Comparison of ENCODE assay signal across 8 cellular contexts in the genomic region with DNA sequence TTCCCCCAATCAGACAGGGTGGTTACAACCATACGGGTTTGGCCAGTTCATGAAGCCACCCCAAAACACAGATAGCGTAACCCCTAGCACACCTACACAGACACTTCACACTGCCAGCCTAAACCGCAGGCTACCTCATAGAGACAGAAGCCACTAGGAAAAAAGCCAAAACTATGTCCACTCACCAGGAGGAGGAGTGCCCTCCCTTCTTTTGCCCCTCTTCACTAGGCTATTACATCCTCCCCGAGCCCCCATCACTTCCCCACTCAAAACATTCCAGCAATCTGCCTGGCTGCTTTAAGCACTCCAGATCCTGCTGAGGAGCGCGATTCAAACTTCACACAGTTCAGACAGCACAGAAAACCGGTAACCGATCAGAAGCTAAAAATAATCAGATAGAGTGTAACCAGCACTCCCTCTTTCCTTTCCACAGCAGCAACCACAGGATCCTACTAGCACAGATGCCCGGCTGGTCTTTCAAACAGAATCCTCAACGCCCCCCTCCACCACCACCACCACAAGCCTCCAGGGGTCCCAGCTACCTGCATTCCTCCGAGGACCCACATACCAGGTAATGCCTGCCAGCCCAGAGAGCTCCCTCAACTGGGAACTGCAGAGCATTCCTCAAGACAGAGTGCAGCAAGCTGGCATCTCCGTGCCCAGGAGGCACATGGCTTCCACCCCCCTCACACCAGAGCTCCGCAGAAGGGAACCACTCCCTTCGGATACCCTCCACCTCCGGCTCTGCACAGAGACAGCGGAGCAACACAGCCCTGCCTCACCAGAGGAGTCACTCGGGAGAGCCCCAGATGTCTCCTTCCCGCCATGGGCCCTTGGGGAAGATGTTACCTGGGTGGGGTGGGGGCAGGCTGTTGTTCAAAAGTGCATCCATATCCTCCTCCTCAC. TPM values are rescaled to one million over a fixed set of nuclear protein-coding genes. Genes with fewer than 3 reads are reported as not detected.
DNase-seq lines count a peak whose midpoint lies in the region; ATAC-seq and TF ChIP-seq lines count a peak whose summit lies in the region.

No MANE protein-coding gene starts in this region.

- peak overlapping the region; percentile 96 for H3K4me2 ChIP-seq in HCT116 (ENCODE audit: low read length)

- H3K9me2 ChIP-seq in HCT116 (ENCODE audit: insufficient read depth): no peaks in the 10 kb centered on the region

- ATAC-seq in HCT116: no peak; the same call in 1 of the 2 replicates
- peak; percentile 46 for ATAC-seq in activated CD4-positive, alpha-beta T cell treated with anti-CD3 and anti-CD28 coated beads for 36 hours
- no peak for ATAC-seq in HG02588 (IDR thresholded peaks at IDR 0.05; ENCODE audit: unreplicated experiment)

- no peaks in the 10 kb centered on the region for H3K27me3 ChIP-seq in A673 (replicated peaks; ENCODE audit: insufficient read depth, low read depth, low read length, poor library complexity)
- no peaks in the 10 kb centered on the region for H3K27me3 ChIP-seq in HCT116 (ENCODE audit: insufficient read depth, low read length)
- no peaks in the 10 kb centered on the region for H3K27me3 ChIP-seq in endodermal cell (ENCODE audit: control insufficient read depth, insufficient read depth, low read length, poor library complexity, severe bottlenecking)
- no peaks in the 10 kb centered on the region for H3K27me3 ChIP-seq in mucosa of stomach (ENCODE audit: control insufficient read depth, insufficient read depth, low read length)
- no peaks in the 10 kb centered on the region for H3K27me3 ChIP-seq in uterus

- POLR2A ChIA-PET in A673 (lab: Charles Lee; ENCODE audit: low non-redundant PET): no interaction called here
- POLR2A ChIA-PET in HCT116 (lab: Charles Lee): no interaction called here
- POLR2A ChIA-PET in activated CD4-positive, alpha-beta T cell treated with anti-CD3 and anti-CD28 coated beads for 36 hours (lab: Charles Lee): interaction anchor here (1.0 to 2.0 kb wide), 5 partner anchors 8 to 83 kb away, joined by 4 to 9 read pairs (median 6); a partner anchor contains a TSS

- H3K36me3 ChIP-seq in A673 (ENCODE audit: insufficient read depth, low read length, poor library complexity, severe bottlenecking) (peaks cover 25% of the 10 kb centered on the region), HCT116 (ENCODE audit: control insufficient read depth in 1 of 2, insufficient read depth in 2 of 2, low read length in 2 of 2) (peaks cover 28 to 43% of the 10 kb centered on the region in 2 experiments), endodermal cell (ENCODE audit: control insufficient read depth, insufficient read depth, low read length) (peaks cover 47% of the 10 kb centered on the region), mucosa of stomach (ENCODE audit: control insufficient read depth, insufficient read depth, low read length) (peaks cover 7% of the 10 kb centered on the region), uterus (no peaks in the 10 kb centered on the region)

- H3K27ac ChIP-seq in A673 (ENCODE audit: low read depth, low read length, poor library complexity, severe bottlenecking): peak overlapping the region; percentile 90
- H3K27ac ChIP-seq in HCT116 (ENCODE audit: low read depth, low read length): peak overlapping the region; percentile 88
- H3K27ac ChIP-seq in endodermal cell (ENCODE audit: low read depth, low read length): peak overlapping the region; percentile 19
- peak overlapping the region; percentile 98 to 100 for H3K27ac ChIP-seq in uterus

- no peak overlapping the region for H3K4me3 Mint-ChIP-seq in activated CD4-positive, alpha-beta T cell treated with anti-CD3 and anti-CD28 coated beads for 36 hours
- H3K4me3 Mint-ChIP-seq in endodermal cell: no peak overlapping the region

- H3K9me3 ChIP-seq in A673 (ENCODE audit: low read depth, low read length, poor library complexity, severe bottlenecking) (no peaks in the 10 kb centered on the region), HCT116 (ENCODE audit: control insufficient read depth in 1 of 2, insufficient read depth in 1 of 2, low read depth in 1 of 2, low read length in 2 of 2) (no peaks in the 10 kb centered on the region), endodermal cell (ENCODE audit: control insufficient read depth, low read length) (no peaks in the 10 kb centered on the region), mucosa of stomach (ENCODE audit: control insufficient read depth, low read length) (no peaks in the 10 kb centered on the region), uterus (no peaks in the 10 kb centered on the region)

- H4K20me1 ChIP-seq in HCT116 (ENCODE audit: insufficient read depth): no peaks in the 10 kb centered on the region; the same call in 1 of the 2 replicates

- H3K27me3 Mint-ChIP-seq in activated CD4-positive, alpha-beta T cell treated with anti-CD3 and anti-CD28 coated beads for 36 hours: no peaks in the 10 kb centered on the region
- no peaks in the 10 kb centered on the region for H3K27me3 Mint-ChIP-seq in endodermal cell (ENCODE audit: insufficient read depth)

- peak overlapping the region; percentile 95 for H3K27ac Mint-ChIP-seq in activated CD4-positive, alpha-beta T cell treated with anti-CD3 and anti-CD28 coated beads for 36 hours
- peak overlapping the region; percentile 85 for H3K27ac Mint-ChIP-seq in endodermal cell

- BruUV-seq in A673 (replicated peaks; lab: Mats Ljungman, UMichigan) (TSS peak; percentile 26), HCT116 (replicated peaks; lab: Mats Ljungman, UMichigan) (TSS peak; percentile 41)

- H3K9ac ChIP-seq in HCT116 (ENCODE audit: low read length) (peak overlapping the region; percentile 83), endodermal cell (ENCODE audit: extremely low read depth, low read length, poor library complexity, severe bottlenecking) (peak overlapping the region; percentile 58), mucosa of stomach (ENCODE audit: low read length) (peak overlapping the region; percentile 71)

- peak overlapping the region; percentile 87 for H3K4me3 ChIP-seq in A673 (ENCODE audit: low read depth, low read length, poor library complexity, severe bottlenecking)
- peak overlapping the region; percentile 87 to 89 for H3K4me3 ChIP-seq in HCT116 (replicated peaks in 1 of 2; ENCODE audit: low read depth in 1 of 2, low read length in 2 of 2)
- peak overlapping the region; percentile 91 for H3K4me3 ChIP-seq in endodermal cell (ENCODE audit: low read length)
- peak overlapping the region; percentile 37 for H3K4me3 ChIP-seq in mucosa of stomach (ENCODE audit: low read length)
- peak overlapping the region; percentile 99 to 100 for H3K4me3 ChIP-seq in uterus

- peaks cover 44% of the 10 kb centered on the region for H3K4me1 Mint-ChIP-seq in activated CD4-positive, alpha-beta T cell treated with anti-CD3 and anti-CD28 coated beads for 36 hours
- H3K4me1 Mint-ChIP-seq in endodermal cell: peaks cover 30% of the 10 kb centered on the region

- intact Hi-C loops in A673 (cut with micrococcal nuclease; ENCODE audit: unreplicated experiment): loop anchor here (2.0 kb wide), 1 partner anchor 83 kb away; a partner anchor contains a TSS
- intact Hi-C loops in HCT116 (cut with micrococcal nuclease): loop anchor here (2.0 to 5.0 kb wide), 3 partner anchors 38 to 247 kb away; a partner anchor contains a TSS
- intact Hi-C loops in activated CD4-positive, alpha-beta T cell treated with anti-CD3 and anti-CD28 coated beads for 36 hours (cut with DNase I, micrococcal nuclease): loop anchor here (2.0 to 5.0 kb wide), 9 partner anchors 31 to 412 kb away; a partner anchor contains a TSS
- intact Hi-C loops in uterus (cut with DNase I; ENCODE audit: low total_unique reads): no loop called here

- TF ChIP-seq RAD21 in HCT116 (IDR thresholded peaks at IDR 0.05; ENCODE audit: low read depth): no peak

- TF ChIP-seq POLR2A in HCT116 (IDR thresholded peaks at IDR 0.05; ENCODE audit: borderline replicate concordance, extremely low read depth, insufficient read depth, insufficient read length) (no peak), uterus (IDR thresholded peaks at IDR 0.05) (no peak)

- H3K9me3 Mint-ChIP-seq in activated CD4-positive, alpha-beta T cell treated with anti-CD3 and anti-CD28 coated beads for 36 hours (ENCODE audit: low read depth): no peaks in the 10 kb centered on the region
- H3K9me3 Mint-ChIP-seq in endodermal cell: no peaks in the 10 kb centered on the region

- no peak overlapping the region for H2AFZ ChIP-seq in HCT116 (ENCODE audit: low read depth, low read length, poor library complexity, severe bottlenecking)

- 16 to 28% methylated on average over 8 to 14 of the region's 18 CpGs for WGBS in endodermal cell (ENCODE audit: insufficient coverage in 1 of 2, insufficient read length in 1 of 2), 2 experiments

- CTCF ChIA-PET in A673 (lab: Charles Lee): interaction anchor here (0.7 kb wide), 1 partner anchor 41 kb away, joined by 4 read pairs; no protein-coding TSS in a partner anchor
- CTCF ChIA-PET in HCT116 (lab: Charles Lee): no interaction called here
- CTCF ChIA-PET in activated CD4-positive, alpha-beta T cell treated with anti-CD3 and anti-CD28 coated beads for 36 hours (lab: Charles Lee): interaction anchor here (0.6 to 3.2 kb wide), 6 partner anchors 18 to 539 kb away, joined by 3 to 10 read pairs (median 4); no protein-coding TSS in a partner anchor

- TF ChIP-seq CTCF in A673 (conservative IDR thresholded peaks at IDR 0.05; ENCODE audit: low read depth, low read length) (no peak), HCT116 (IDR thresholded peaks at IDR 0.05 in 2 of 3, conservative IDR thresholded peaks at IDR 0.05 in 1 of 3; ENCODE audit: borderline replicate concordance in 1 of 3, insufficient read depth in 1 of 3, low read depth in 2 of 3, low read length in 2 of 3) (no peak), endodermal cell (conservative IDR thresholded peaks at IDR 0.05) (peak; percentile 50), uterus (IDR thresholded peaks at IDR 0.05) (no peak)

- RAD21 ChIA-PET in HCT116 (lab: Charles Lee; ENCODE audit: low non-redundant PET in 1 of 2, low total read pairs in 2 of 2, uncharacterized antibody in 2 of 2, unreplicated experiment in 2 of 2): no interaction called here

- H3K79me2 ChIP-seq in HCT116 (ENCODE audit: insufficient read depth, low read length): peaks cover 60% of the 10 kb centered on the region

- H3K4me1 ChIP-seq in A673 (ENCODE audit: insufficient read depth, low read length, poor library complexity, severe bottlenecking): peaks cover 44% of the 10 kb centered on the region
- peaks cover 27 to 41% of the 10 kb centered on the region in 2 experiments for H3K4me1 ChIP-seq in HCT116 (ENCODE audit: control insufficient read depth in 1 of 2, insufficient read depth in 2 of 2, low read length in 2 of 2)
- peaks cover 4% of the 10 kb centered on the region for H3K4me1 ChIP-seq in endodermal cell (ENCODE audit: control insufficient read depth, insufficient read depth, low read length)
- peaks cover 40% of the 10 kb centered on the region for H3K4me1 ChIP-seq in mucosa of stomach (ENCODE audit: control insufficient read depth, insufficient read depth, low read length)
- H3K4me1 ChIP-seq in uterus: peaks cover 9 to 14% of the 10 kb centered on the region in 2 donors

- peak; percentile 36 for DNase-seq in A673 (ENCODE audit: low spot score)
- no peak for DNase-seq in HCT116 (ENCODE audit: low read depth, low spot score)
- DNase-seq in activated CD4-positive, alpha-beta T cell treated with anti-CD3 and anti-CD28 coated beads for 36 hours: peak; percentile 74
- peak; percentile 85 for DNase-seq in endodermal cell
- DNase-seq in uterus: peak in 1 of 2 donors; percentile 21
- no peak for DNase-seq in 8988T

- H3K36me3 Mint-ChIP-seq in activated CD4-positive, alpha-beta T cell treated with anti-CD3 and anti-CD28 coated beads for 36 hours (ENCODE audit: low read depth): peaks cover 51% of the 10 kb centered on the region
- peaks cover 47% of the 10 kb centered on the region for H3K36me3 Mint-ChIP-seq in endodermal cell (ENCODE audit: low read depth)

RNA-seq across cellular contexts. Expression of a gene that starts 1.5 kb away (rescaled TPM):
- total RNA-seq in A673 (2021) (281 and 296 TPM in 2 replicates), HCT116 (2021; ENCODE audit: unreplicated experiment) (342 TPM), endodermal cell (100 to 1,000 TPM; 276 to 385 TPM), uterus (100 to 1,000 TPM in 3 of 4 donors, 10 to 100 TPM in 1; 99.4 to 323 (median 247) TPM)
- 163 and 189 TPM in 2 replicates for polyA plus RNA-seq in HCT116 (2012)
- 100 to 1,000 TPM; 279 to 322 TPM for total RNA-seq in activated CD4-positive, alpha-beta T cell treated with anti-CD3 and anti-CD28 coated beads for 36 hours
- polyA plus RNA-seq in endodermal cell (2013, experiment 1 of 2): 300 TPM
- polyA plus RNA-seq in endodermal cell (2013, experiment 2 of 2): 277 TPM

RNA-seq across cellular contexts. Expression of a gene that starts 30.1 kb away (rescaled TPM):
- total RNA-seq in A673 (2021) (0.15 and 0.17 TPM in 2 replicates), HCT116 (2021; ENCODE audit: unreplicated experiment) (5.2 TPM), endodermal cell (under 1 TPM; 0.24 to 0.73 TPM), uterus (1 to 10 TPM in 1 of 4 donors, under 1 TPM in 1, not detected in 2; 0.61 to 1.3 TPM)
- 5.4 and 6.1 TPM in 2 replicates for polyA plus RNA-seq in HCT116 (2012)
- total RNA-seq in activated CD4-positive, alpha-beta T cell treated with anti-CD3 and anti-CD28 coated beads for 36 hours: 1 to 10 TPM; 3.5 TPM
- 0.07 TPM for polyA plus RNA-seq in endodermal cell (2013, experiment 1 of 2)
- polyA plus RNA-seq in endodermal cell (2013, experiment 2 of 2): not detected

RNA-seq across cellular contexts. Expression of a gene that starts 37.6 kb away (rescaled TPM):
- 131 and 177 TPM in 2 replicates for total RNA-seq in A673 (2021)
- total RNA-seq in HCT116 (2021; ENCODE audit: unreplicated experiment): 108 TPM
- polyA plus RNA-seq in HCT116 (2012): 72.5 and 78.0 TPM in 2 replicates
- total RNA-seq in activated CD4-positive, alpha-beta T cell treated with anti-CD3 and anti-CD28 coated beads for 36 hours: 10 to 100 TPM; 93.2 to 97.1 TPM
- total RNA-seq in endodermal cell: 100 to 1,000 TPM in 1 of 2 donors, 10 to 100 TPM in 1; 51.6 to 135 TPM
- polyA plus RNA-seq in endodermal cell (2013, experiment 1 of 2): 43.2 TPM
- polyA plus RNA-seq in endodermal cell (2013, experiment 2 of 2): 38.9 TPM
- total RNA-seq in uterus: 10 to 100 TPM in 2 of 4 donors, 1 to 10 TPM in 2; 4.1 to 47.6 (median 10.1) TPM

RNA-seq across cellular contexts. Expression of a gene that starts 41.6 kb away (rescaled TPM):
- total RNA-seq in A673 (2021) (3.0 and 3.6 TPM in 2 replicates), HCT116 (2021; ENCODE audit: unreplicated experiment) (1.0 TPM), endodermal cell (1 to 10 TPM; 1.9 to 3.9 TPM), uterus (1 to 10 TPM in 2 of 4 donors, under 1 TPM in 1, not detected in 1; 0.35 to 1.6 (median 1.5) TPM)
- 0.98 and 1.4 TPM in 2 replicates for polyA plus RNA-seq in HCT116 (2012)
- 1 to 10 TPM; 1.7 to 3.3 TPM for total RNA-seq in activated CD4-positive, alpha-beta T cell treated with anti-CD3 and anti-CD28 coated beads for 36 hours
- 2.4 TPM for polyA plus RNA-seq in endodermal cell (2013, experiment 1 of 2)
- 2.1 TPM for polyA plus RNA-seq in endodermal cell (2013, experiment 2 of 2)

RNA-seq across cellular contexts. Expression of a gene that starts 49.8 kb away (rescaled TPM):
- total RNA-seq in A673 (2021) (16.0 and 16.9 TPM in 2 replicates), HCT116 (2021; ENCODE audit: unreplicated experiment) (0.34 TPM), endodermal cell (10 to 100 TPM; 10.9 to 30.7 TPM), uterus (10 to 100 TPM; 17.1 to 50.6 (median 32.8) TPM)
- polyA plus RNA-seq in HCT116 (2012): 0.14 and 0.17 TPM in 2 replicates
- total RNA-seq in activated CD4-positive, alpha-beta T cell treated with anti-CD3 and anti-CD28 coated beads for 36 hours: 1 to 10 TPM; 8.1 to 8.4 TPM
- 16.6 TPM for polyA plus RNA-seq in endodermal cell (2013, experiment 1 of 2)
- 14.0 TPM for polyA plus RNA-seq in endodermal cell (2013, experiment 2 of 2)

Comparison
In these comparisons a context has a peak if more than half of its experiments do, and no peak if none do; other contexts are left out.
1. DNase-seq: peak in A673 (single experiment), activated CD4-positive, alpha-beta T cell treated with anti-CD3 and anti-CD28 coated beads for 36 hours (single experiment) and endodermal cell (single experiment); none in HCT116 (single experiment) and 8988T (single experiment).
2. H3K27ac ChIP-seq: peak in every context shown above with its lines; median percentile 99 in uterus; 90 in A673; 88 in HCT116; 19 in endodermal cell.
3. H3K4me3 ChIP-seq: peak in every context shown above with its lines; median percentile 100 in uterus; 91 in endodermal cell; 88 in HCT116; 87 in A673; 37 in mucosa of stomach.
4. Peak in every context shown above with its lines, with median percentiles within 50 percentile points of each other: H3K9ac ChIP-seq.